Comparison of ENCODE assay signal across 18 cellular contexts in the genomic region with DNA sequence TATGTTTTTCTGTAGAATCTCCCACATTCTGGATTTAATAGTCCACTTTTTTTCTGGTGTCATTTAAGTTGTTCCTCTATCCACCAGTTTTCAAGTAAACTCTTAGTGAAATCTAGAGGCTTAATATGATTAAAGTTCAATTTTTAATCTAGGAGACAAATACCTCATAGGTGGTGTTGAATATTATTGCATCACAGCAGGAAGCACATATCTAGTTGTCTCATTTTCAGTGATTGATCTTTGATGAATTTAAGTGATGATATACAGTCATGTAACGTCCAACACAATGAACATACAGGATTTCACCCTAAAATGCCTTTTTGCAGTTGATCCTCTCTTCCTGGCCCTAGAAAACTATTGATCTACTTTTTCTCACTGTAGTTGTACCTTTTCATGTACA.
DNase-seq lines count a peak whose midpoint lies in the region; ATAC-seq, FAIRE-seq and TF ChIP-seq lines count a peak whose summit lies in the region.
"Had no signal": no experiment of that assay in that cellular context is flagged by ENCODE, and none has a peak within 500 bp of the region (broad histone marks: within the 10 kb centered on the region; RNA-seq: fewer than 3 reads in every experiment).

No MANE protein-coding gene starts in this region.

- no peaks in the 10 kb centered on the region for H3K9me3 Mint-ChIP-seq in activated T-cell treated with anti-CD3 and anti-CD28 coated beads, Interleukin-2, amount 50 U/mL, for 72 hours
- no peaks in the 10 kb centered on the region for H3K9me3 Mint-ChIP-seq in activated T-cell treated with anti-CD3 and anti-CD28 coated beads, Interleukin-2, amount 50 U/mL, for 4 hours
- H3K9me3 Mint-ChIP-seq: CD14-positive monocyte; CD4-positive, alpha-beta memory T cell; IgD-negative memory B cell had no signal

- no peak overlapping the region for H3K4me2 ChIP-seq in A549
- no peak overlapping the region for H3K4me2 ChIP-seq in K562 (ENCODE audit: insufficient read depth, low read length)
- H3K4me2 ChIP-seq: BLaER1 had no signal

- peak; percentile 54 for FAIRE-seq in A549 (lab: Jason Lieb, UNC)
- peak; percentile 43 for FAIRE-seq in H54 (lab: Jason Lieb, UNC)
- FAIRE-seq in K562 (lab: Jason Lieb, UNC), result no peak
- FAIRE-seq: GM12892, GM18507 had no signal

- H4K20me1 ChIP-seq in K562 (replicated peaks; ENCODE audit: control insufficient read depth, insufficient read depth, low read length), result no peaks in the 10 kb centered on the region
- H4K20me1 ChIP-seq: BLaER1 had no signal

- peaks cover 5% of the 10 kb centered on the region for H3K4me1 Mint-ChIP-seq in activated T-cell treated with anti-CD3 and anti-CD28 coated beads, Interleukin-2, amount 50 U/mL, for 72 hours (ENCODE audit: low read depth)
- no peaks in the 10 kb centered on the region for H3K4me1 Mint-ChIP-seq in activated T-cell treated with anti-CD3 and anti-CD28 coated beads, Interleukin-2, amount 50 U/mL, for 4 hours (ENCODE audit: low read depth)
- H3K4me1 Mint-ChIP-seq: CD14-positive monocyte, IgD-negative memory B cell had no signal

- TF ChIP-seq CTCF in A549 (IDR thresholded peaks at IDR 0.05), result no peak
- TF ChIP-seq CTCF in K562 (IDR thresholded peaks at IDR 0.05 in 2 of 3, conservative IDR thresholded peaks at IDR 0.05 in 1 of 3; ENCODE audit: insufficient read depth in 2 of 3, low read depth in 1 of 3, low read length in 3 of 3), result no peak

- H2AFZ ChIP-seq in K562 (ENCODE audit: low read depth, low read length), result no peak overlapping the region
- H2AFZ ChIP-seq: GM23248 had no signal

- peaks cover 2 to 26% of the 10 kb centered on the region in 2 donors for H3K36me3 Mint-ChIP-seq in activated T-cell treated with anti-CD3 and anti-CD28 coated beads, Interleukin-2, amount 50 U/mL, for 72 hours (ENCODE audit: insufficient read depth in 2 of 2)
- peaks cover 33% of the 10 kb centered on the region for H3K36me3 Mint-ChIP-seq in activated T-cell treated with anti-CD3 and anti-CD28 coated beads, Interleukin-2, amount 50 U/mL, for 4 hours (ENCODE audit: insufficient read depth)

- H3K9ac ChIP-seq in K562 (ENCODE audit: insufficient read depth in 1 of 2, low read depth in 2 of 2, low read length in 2 of 2), result no peak overlapping the region
- H3K9ac ChIP-seq: BLaER1, GM23248 had no signal

- no peaks in the 10 kb centered on the region for H3K27me3 ChIP-seq in K562 (ENCODE audit: control insufficient read depth in 2 of 2, insufficient read depth in 2 of 2, low read length in 2 of 2)
- H3K27me3 ChIP-seq: BLaER1 had no signal

- H3K4me3 ChIP-seq in A549 (no peak overlapping the region), K562 (no peak overlapping the region)
- H3K4me3 ChIP-seq: BLaER1, GM23248 had no signal

- no peaks in the 10 kb centered on the region for H3K4me1 ChIP-seq in A549
- no peaks in the 10 kb centered on the region for H3K4me1 ChIP-seq in K562 (replicated peaks in 1 of 2; ENCODE audit: control insufficient read depth in 2 of 2, insufficient read depth in 2 of 2, low read length in 2 of 2)
- H3K4me1 ChIP-seq: BLaER1 had no signal

- TF ChIP-seq POLR2A in A549 (IDR thresholded peaks at IDR 0.05; ENCODE audit: low read length) (no peak), H54 (IDR thresholded peaks at IDR 0.05; ENCODE audit: low read depth, low read length) (no peak), K562 (conservative IDR thresholded peaks at IDR 0.05) (no peak)

- H3K27me3 Mint-ChIP-seq in activated T-cell treated with anti-CD3 and anti-CD28 coated beads, Interleukin-2, amount 50 U/mL, for 72 hours (ENCODE audit: low read depth), result no peaks in the 10 kb centered on the region
- H3K27me3 Mint-ChIP-seq in activated T-cell treated with anti-CD3 and anti-CD28 coated beads, Interleukin-2, amount 50 U/mL, for 4 hours (ENCODE audit: low read depth), result no peaks in the 10 kb centered on the region
- H3K27me3 Mint-ChIP-seq: CD4-positive, alpha-beta memory T cell; IgD-negative memory B cell had no signal

- H3K4me3 Mint-ChIP-seq in activated T-cell treated with anti-CD3 and anti-CD28 coated beads, Interleukin-2, amount 50 U/mL, for 72 hours, result no peak overlapping the region
- no peak overlapping the region for H3K4me3 Mint-ChIP-seq in activated T-cell treated with anti-CD3 and anti-CD28 coated beads, Interleukin-2, amount 50 U/mL, for 4 hours
- H3K4me3 Mint-ChIP-seq: CD14-positive monocyte; CD4-positive, alpha-beta memory T cell; IgD-negative memory B cell had no signal

- no peaks in the 10 kb centered on the region for H3K9me1 ChIP-seq in K562 (ENCODE audit: control insufficient read depth, insufficient read depth, low read length)

- BruUV-seq in K562 (replicated peaks; lab: Mats Ljungman, UMichigan), result no TSS peak

- no peak for DNase-seq in activated T-cell treated with anti-CD3 and anti-CD28 coated beads, Interleukin-2, amount 50 U/mL, for 72 hours
- DNase-seq in activated T-cell treated with anti-CD3 and anti-CD28 coated beads, Interleukin-2, amount 50 U/mL, for 4 hours, result no peak
- DNase-seq in A549 (ENCODE audit: low read depth in 1 of 2, low spot score in 1 of 2) (no peak), H54 (ENCODE audit: insufficient read length, low spot score) (no peak), K562 (ENCODE audit: extremely low read depth in 1 of 4, low spot score in 3 of 4) (no peak)
- no peak for DNase-seq in stimulated activated CD4-positive, alpha-beta T cell treated with anti-CD3 and anti-CD28 coated beads, Interleukin-1b, Interleukin-23, amount 100 ng/mL, for 48 hours
- DNase-seq: CD4-positive, alpha-beta memory T cell; DMS153; DMS79; GDM1; GM23248 had no signal

- H3K27ac ChIP-seq in A549 (no peak overlapping the region), K562 (ENCODE audit: extremely low read depth, low read depth, low read length) (no peak overlapping the region)
- H3K27ac ChIP-seq: BLaER1, GM23248, HL-60 had no signal

- TF ChIP-seq EP300 in A549 (IDR thresholded peaks at IDR 0.05), result no peak
- no peak for TF ChIP-seq EP300 in K562 (IDR thresholded peaks at IDR 0.05; ENCODE audit: low read length)

- 86% methylated on average over 1 of the region's 1 CpG for WGBS in A549 (ENCODE audit: missing lambda C conversion rate)
- 78% methylated on average over 1 of the region's 1 CpG for WGBS in K562 (ENCODE audit: insufficient coverage, low coverage, missing lambda C conversion rate)

- TF ChIP-seq RAD21 in A549 (conservative IDR thresholded peaks at IDR 0.05 in 1 of 2, IDR thresholded peaks at IDR 0.05 in 1 of 2), result no peak
- TF ChIP-seq RAD21 in K562 (CRISPR knock-in tag; conservative IDR thresholded peaks at IDR 0.05 in 1 of 2, IDR thresholded peaks at IDR 0.05 in 1 of 2), result no peak

- in situ Hi-C loops in K562 (cut with MboI), result no loop called here

- H3K79me2 ChIP-seq in K562 (ENCODE audit: control insufficient read depth, insufficient read depth, low read length), result no peaks in the 10 kb centered on the region

- POLR2A ChIA-PET in A549 (lab: Yijun Ruan, JAX) (no interaction called here), K562 (lab: Yijun Ruan, JAX) (no interaction called here)

- peaks cover 64% of the 10 kb centered on the region for H3K36me3 ChIP-seq in K562 (ENCODE audit: control insufficient read depth, insufficient read depth, low read length)

- CTCF ChIA-PET in A549 (lab: Yijun Ruan, JAX), result no interaction called here
- CTCF ChIA-PET in K562 (lab: Yijun Ruan, JAX; ENCODE audit: low intra/inter-chr PET ratio), result no interaction called here

- peak overlapping the region; percentile 75 for H3K27ac Mint-ChIP-seq in activated T-cell treated with anti-CD3 and anti-CD28 coated beads, Interleukin-2, amount 50 U/mL, for 72 hours
- H3K27ac Mint-ChIP-seq: CD14-positive monocyte; CD4-positive, alpha-beta memory T cell; IgD-negative memory B cell had no signal

- ATAC-seq in activated T-cell treated with anti-CD3 and anti-CD28 coated beads, Interleukin-2, amount 50 U/mL, for 72 hours (replicated peaks in 1 of 2), result no peak
- ATAC-seq in activated T-cell treated with anti-CD3 and anti-CD28 coated beads, Interleukin-2, amount 50 U/mL, for 4 hours, result no peak
- ATAC-seq in A549 (no peak), K562 (no peak), HG03108 (IDR thresholded peaks at IDR 0.05; ENCODE audit: unreplicated experiment) (no peak)

- H3K9me3 ChIP-seq in A549 (no peaks in the 10 kb centered on the region), K562 (replicated peaks; ENCODE audit: control insufficient read depth, insufficient read depth, low read depth, low read length) (no peaks in the 10 kb centered on the region)
- H3K9me3 ChIP-seq: BLaER1 had no signal

- intact Hi-C loops in K562 (cut with micrococcal nuclease), result no loop called here

TF ChIP-seq in A549, 52 proteins besides CTCF, POLR2A, EP300 and RAD21 (continues in another document):
- TF ChIP-seq GATA3 (IDR thresholded peaks at IDR 0.05; ENCODE audit: borderline replicate concordance) (no peak), HDAC2 (IDR thresholded peaks at IDR 0.05) (no peak)

TF ChIP-seq in K562, 482 proteins besides CTCF, POLR2A, EP300 and RAD21 (continues in another document):
- TF ChIP-seq LEF1 (IDR thresholded peaks at IDR 0.05) (no peak), ZNF274 (IDR thresholded peaks at IDR 0.05; ENCODE audit: borderline replicate concordance, low read depth, low read length) (no peak), NR4A1 (CRISPR knock-in tag; IDR thresholded peaks at IDR 0.05) (no peak), NR4A1 (tag; IDR thresholded peaks at IDR 0.05) (no peak), CEBPG (CRISPR knock-in tag; IDR thresholded peaks at IDR 0.05) (no peak), CEBPG (tag; conservative IDR thresholded peaks at IDR 0.05 in 1 of 2, IDR thresholded peaks at IDR 0.05 in 1 of 2) (peak; percentile 27 to 55; a peak in 2 of 4 replicates), HNRNPUL1 (IDR thresholded peaks at IDR 0.05; ENCODE audit: low read length) (no peak)
- TF ChIP-seq, protein P1, sequence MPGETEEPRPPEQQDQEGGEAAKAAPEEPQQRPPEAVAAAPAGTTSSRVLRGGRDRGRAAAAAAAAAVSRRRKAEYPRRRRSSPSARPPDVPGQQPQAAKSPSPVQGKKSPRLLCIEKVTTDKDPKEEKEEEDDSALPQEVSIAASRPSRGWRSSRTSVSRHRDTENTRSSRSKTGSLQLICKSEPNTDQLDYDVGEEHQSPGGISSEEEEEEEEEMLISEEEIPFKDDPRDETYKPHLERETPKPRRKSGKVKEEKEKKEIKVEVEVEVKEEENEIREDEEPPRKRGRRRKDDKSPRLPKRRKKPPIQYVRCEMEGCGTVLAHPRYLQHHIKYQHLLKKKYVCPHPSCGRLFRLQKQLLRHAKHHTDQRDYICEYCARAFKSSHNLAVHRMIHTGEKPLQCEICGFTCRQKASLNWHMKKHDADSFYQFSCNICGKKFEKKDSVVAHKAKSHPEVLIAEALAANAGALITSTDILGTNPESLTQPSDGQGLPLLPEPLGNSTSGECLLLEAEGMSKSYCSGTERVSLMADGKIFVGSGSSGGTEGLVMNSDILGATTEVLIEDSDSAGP (CRISPR knock-in tag; IDR thresholded peaks at IDR 0.05), result no peak
